Comparison of ENCODE assay signal across 23 cellular contexts in genomic region chr10:1294748-1295147, GRCh38.
"Had no signal": no experiment of that assay in that cellular context is flagged by ENCODE, and none has a peak within 500 bp of the region (broad histone marks: within the 10 kb centered on the region; RNA-seq: fewer than 3 reads in every experiment).

No MANE protein-coding gene starts in this region.

- H3K4me2 ChIP-seq: smooth muscle cell had no signal

- H3K4me1 Mint-ChIP-seq: stimulated activated memory B cell treated with anti-CD40 and anti-IgM and Interleukin-4, amounts not matched to agents 10 μg/mL and 1 μg/mL and 100 μg/mL, for 72 hours had no signal

- H3K27me3 ChIP-seq: sigmoid colon had no signal

- H3K4me3 ChIP-seq: coronary artery, heart right ventricle, sigmoid colon, smooth muscle cell, stomach, thoracic aorta, upper lobe of right lung had no signal

- H3K4me1 ChIP-seq: heart right ventricle, stomach, upper lobe of right lung had no signal

- H3K9me3 ChIP-seq: heart right ventricle, sigmoid colon, thoracic aorta, upper lobe of right lung had no signal

- H3K9me3 Mint-ChIP-seq: activated naive CD8-positive, alpha-beta T cell treated with anti-CD3 and anti-CD28 coated beads, Interleukin-2, amount 10 ng/mL, durations not matched to agents 7 days and 5 days; memory B cell; natural killer cell treated with Interleukin-12 subunit alpha and Interleukin-12 subunit beta and Interleukin-15 and Interleukin-18, amount 100 ng/mL, for 72 hours; stimulated activated memory B cell treated with anti-CD40 and anti-IgM and Interleukin-4, amounts not matched to agents 10 μg/mL and 1 μg/mL and 100 μg/mL, for 72 hours had no signal

- H3K36me3 ChIP-seq: heart right ventricle, sigmoid colon, stomach, thoracic aorta, upper lobe of right lung had no signal

- DNase-seq: activated CD4-positive, alpha-beta T cell treated with anti-CD3 and anti-CD28 coated beads, Interleukin-2, amount 50 U/mL, for 4 hours; activated CD8-positive, alpha-beta memory T cell treated with anti-CD3 and anti-CD28 coated beads, Interleukin-2, amount 50 U/mL, for 48 hours; activated naive CD4-positive, alpha-beta T cell treated with Interleukin-2 at 50 U/mL for 16 hours; activated naive CD8-positive, alpha-beta T cell treated with anti-CD3 and anti-CD28 coated beads, Interleukin-2, amount 10 ng/mL, durations not matched to agents 7 days and 5 days; activated T-cell treated with anti-CD3 and anti-CD28 coated beads, Interleukin-2, amount 50 U/mL, for 48 hours; amniotic stem cell; cerebellar nuclear complex; heart right ventricle; islet precursor cell; left colon; retina; stimulated activated CD4-positive, alpha-beta T cell treated with anti-CD3 and anti-CD28 coated beads, Interleukin-15, amount 100 ng/mL, for 24 hours; stomach; upper lobe of right lung had no signal

- H3K36me3 Mint-ChIP-seq: activated naive CD8-positive, alpha-beta T cell treated with anti-CD3 and anti-CD28 coated beads, Interleukin-2, amount 10 ng/mL, durations not matched to agents 7 days and 5 days; memory B cell; natural killer cell treated with Interleukin-12 subunit alpha and Interleukin-12 subunit beta and Interleukin-15 and Interleukin-18, amount 100 ng/mL, for 72 hours; stimulated activated memory B cell treated with anti-CD40 and anti-IgM and Interleukin-4, amounts not matched to agents 10 μg/mL and 1 μg/mL and 100 μg/mL, for 72 hours had no signal

- H3K4me3 Mint-ChIP-seq: activated naive CD8-positive, alpha-beta T cell treated with anti-CD3 and anti-CD28 coated beads, Interleukin-2, amount 10 ng/mL, durations not matched to agents 7 days and 5 days; memory B cell; natural killer cell treated with Interleukin-12 subunit alpha and Interleukin-12 subunit beta and Interleukin-15 and Interleukin-18, amount 100 ng/mL, for 72 hours; stimulated activated memory B cell treated with anti-CD40 and anti-IgM and Interleukin-4, amounts not matched to agents 10 μg/mL and 1 μg/mL and 100 μg/mL, for 72 hours had no signal

- H3K27ac Mint-ChIP-seq: activated naive CD8-positive, alpha-beta T cell treated with anti-CD3 and anti-CD28 coated beads, Interleukin-2, amount 10 ng/mL, durations not matched to agents 7 days and 5 days; memory B cell; natural killer cell treated with Interleukin-12 subunit alpha and Interleukin-12 subunit beta and Interleukin-15 and Interleukin-18, amount 100 ng/mL, for 72 hours; progenitor cell of endocrine pancreas; stimulated activated memory B cell treated with anti-CD40 and anti-IgM and Interleukin-4, amounts not matched to agents 10 μg/mL and 1 μg/mL and 100 μg/mL, for 72 hours had no signal

- H3K27ac ChIP-seq: coronary artery, heart right ventricle, sigmoid colon, stomach, thoracic aorta, upper lobe of right lung, VCaP had no signal
